In genomic region chr4:49512658-49513545, GRCh38 we compare ENCODE assay signal across 8 cellular contexts.
DNase-seq lines count a peak whose midpoint lies in the region; ATAC-seq, FAIRE-seq and TF ChIP-seq lines count a peak whose summit lies in the region.
"Not testable (repeated sequence)": the region's sequence is repeated elsewhere in the genome, so short reads cannot be mapped to it uniquely, and the experiment has no call there.

No MANE protein-coding gene starts in this region.

- H3K27ac Mint-ChIP-seq in activated T-cell treated with anti-CD3 and anti-CD28 coated beads, Interleukin-2, amount 50 U/mL, for 24 hours = not testable (repeated sequence)

- not testable (repeated sequence) for H2BK5ac ChIP-seq in mesenchymal stem cell (ENCODE audit: low read depth, low read length, poor library complexity, severe bottlenecking)

- not testable (repeated sequence) for TF ChIP-seq CTCF in A549 (IDR thresholded peaks at IDR 0.05); GM12865 (IDR thresholded peaks at IDR 0.05; ENCODE audit: insufficient read depth, low read depth, low read length, missing control alignments); spleen (IDR thresholded peaks at IDR 0.05 in 8 of 11, conservative IDR thresholded peaks at IDR 0.05 in 3 of 11)

- not testable (repeated sequence) for H3K4ac ChIP-seq in mesenchymal stem cell (ENCODE audit: low read depth in 1 of 2, low read length in 2 of 2)

- peaks cover 53% of the 10 kb centered on the region for H3K9me3 Mint-ChIP-seq in activated T-cell treated with anti-CD3 and anti-CD28 coated beads, Interleukin-2, amount 50 U/mL, for 24 hours

- DNase-seq in A549 (ENCODE audit: low read depth in 1 of 2, low spot score in 1 of 2) (peak; percentile 15 to 36), GM12865 (ENCODE audit: low read depth) (peak; percentile 14), RPMI8226 (peak; percentile 36), ecto neural progenitor cell (ENCODE audit: low spot score) (peak; percentile 47), mesenchymal stem cell (peak; percentile 0), spleen (peak; percentile 72)
- peak; percentile 42 for DNase-seq in activated T-cell treated with anti-CD3 and anti-CD28 coated beads, Interleukin-2, amount 50 U/mL, for 24 hours

- H3K18ac ChIP-seq in mesenchymal stem cell (ENCODE audit: low read depth in 1 of 2, low read length in 2 of 2) = not testable (repeated sequence)

- not testable (repeated sequence) for H3K36me3 ChIP-seq in iPS-15b (ENCODE audit: control insufficient read depth, insufficient read depth, low read length); mesenchymal stem cell (ENCODE audit: control insufficient read depth in 1 of 2, insufficient read depth in 2 of 2, low read depth in 1 of 2, low read length in 2 of 2); spleen

- H3K14ac ChIP-seq in mesenchymal stem cell (ENCODE audit: low read length in 2 of 2) = not testable (repeated sequence)

- FAIRE-seq in A549 (lab: Jason Lieb, UNC) = not testable (repeated sequence)

- not testable (repeated sequence) for H3K79me1 ChIP-seq in mesenchymal stem cell (replicated peaks; ENCODE audit: low read length, poor library complexity, severe bottlenecking)

- H3K36me3 Mint-ChIP-seq in activated T-cell treated with anti-CD3 and anti-CD28 coated beads, Interleukin-2, amount 50 U/mL, for 24 hours (ENCODE audit: low read depth) = not testable (repeated sequence)

- intact Hi-C loops in spleen (cut with DNase I; ENCODE audit: low total_unique reads) = not testable (repeated sequence)

- H3K9me3 ChIP-seq in A549 (peaks cover 34% of the 10 kb centered on the region), iPS-15b (ENCODE audit: control insufficient read depth, insufficient read depth, low read length) (peaks cover 57% of the 10 kb centered on the region), mesenchymal stem cell (ENCODE audit: control insufficient read depth, low read length) (peaks cover 22% of the 10 kb centered on the region), spleen (peaks cover 6 to 65% (median 48%) of the 10 kb centered on the region in 8 donors)

- not testable (repeated sequence) for H2BK15ac ChIP-seq in mesenchymal stem cell (ENCODE audit: low read depth, poor library complexity, severe bottlenecking)

- not testable (repeated sequence) for H2AK5ac ChIP-seq in mesenchymal stem cell (ENCODE audit: low read length, severe bottlenecking)

- H4K91ac ChIP-seq in mesenchymal stem cell (ENCODE audit: low read length) = not testable (repeated sequence)

- H2BK12ac ChIP-seq in mesenchymal stem cell (ENCODE audit: low read length in 2 of 2) = not testable (repeated sequence)

- not testable (repeated sequence) for TF ChIP-seq EP300 in A549 (IDR thresholded peaks at IDR 0.05)

- CTCF ChIA-PET in A549 (lab: Yijun Ruan, JAX) = not testable (repeated sequence)

- peak in 1 of 2 experiments; percentile 13; a peak in 1 of 5 replicates for TF ChIP-seq RAD21 in A549 (conservative IDR thresholded peaks at IDR 0.05 in 1 of 2, IDR thresholded peaks at IDR 0.05 in 1 of 2)

- H2AFZ ChIP-seq in mesenchymal stem cell (ENCODE audit: low read depth, low read length) = not testable (repeated sequence)

- not testable (repeated sequence) for H3K4me1 ChIP-seq in A549; iPS-15b (ENCODE audit: control insufficient read depth, insufficient read depth, low read length); mesenchymal stem cell (ENCODE audit: control insufficient read depth, insufficient read depth, low read depth, low read length); spleen

- H4K8ac ChIP-seq in mesenchymal stem cell (ENCODE audit: low read length) = not testable (repeated sequence)

- H3K4me3 ChIP-seq in A549; GM12865 (ENCODE audit: low read depth, low read length); mesenchymal stem cell (ENCODE audit: insufficient read depth in 1 of 2, low read depth in 1 of 2, low read length in 2 of 2); spleen: not testable (repeated sequence)
- H3K4me3 ChIP-seq in iPS-15b (ENCODE audit: low read depth, low read length) = peak overlapping the region; percentile 40

- not testable (repeated sequence) for H3K4me2 ChIP-seq in A549; mesenchymal stem cell (ENCODE audit: low read length, poor library complexity, severe bottlenecking)

- TF ChIP-seq POLR2A in A549 (IDR thresholded peaks at IDR 0.05; ENCODE audit: low read length); spleen (IDR thresholded peaks at IDR 0.05): not testable (repeated sequence)

- H3K9ac ChIP-seq in iPS-15b (ENCODE audit: low read depth, low read length); mesenchymal stem cell (ENCODE audit: low read length): not testable (repeated sequence)

- POLR2A ChIA-PET in A549 (lab: Yijun Ruan, JAX) = not testable (repeated sequence)

- H3K27me3 ChIP-seq in iPS-15b (ENCODE audit: control insufficient read depth, insufficient read depth, low read length); mesenchymal stem cell (ENCODE audit: control insufficient read depth in 1 of 2, insufficient read depth in 1 of 2, low read length in 2 of 2); spleen (replicated peaks in 1 of 7): not testable (repeated sequence)

- not testable (repeated sequence) for H3K4me3 Mint-ChIP-seq in activated T-cell treated with anti-CD3 and anti-CD28 coated beads, Interleukin-2, amount 50 U/mL, for 24 hours

- not testable (repeated sequence) for H3K23ac ChIP-seq in mesenchymal stem cell (ENCODE audit: low read length in 2 of 2)

- H3K4me1 Mint-ChIP-seq in activated T-cell treated with anti-CD3 and anti-CD28 coated beads, Interleukin-2, amount 50 U/mL, for 24 hours (ENCODE audit: low read depth) = not testable (repeated sequence)

- not testable (repeated sequence) for H2BK120ac ChIP-seq in mesenchymal stem cell (ENCODE audit: low read depth, low read length)

- not testable (repeated sequence) for ATAC-seq in A549

- 59% methylated on average over 33 of the region's 33 CpGs for WGBS in A549 (ENCODE audit: missing lambda C conversion rate)
- WGBS in mesenchymal stem cell = 87% methylated on average over 33 of the region's 33 CpGs
- 78 to 85% (median 80%) methylated on average over 32 to 33 of the region's 33 CpGs for WGBS in spleen, 5 donors

- not testable (repeated sequence) for H3K27ac ChIP-seq in A549; mesenchymal stem cell (ENCODE audit: low read length, poor library complexity, severe bottlenecking); spleen

- not testable (repeated sequence) for H3K27me3 Mint-ChIP-seq in activated T-cell treated with anti-CD3 and anti-CD28 coated beads, Interleukin-2, amount 50 U/mL, for 24 hours

Comparison
In these comparisons a context has a peak if more than half of its experiments do, and no peak if none do; other contexts are left out.
1. DNase-seq: peak in every context shown above with its lines; median percentile 72 in spleen; 47 in ecto neural progenitor cell; 42 in activated T-cell treated with anti-CD3 and anti-CD28 coated beads, Interleukin-2, amount 50 U/mL, for 24 hours; 36 in RPMI8226; 26 in A549; 14 in GM12865; 0 in mesenchymal stem cell.